ENCODE assay signal across 20 cellular contexts in genomic region chr16:61435356-61435755, GRCh38.
DNase-seq lines count a peak whose midpoint lies in the region; ATAC-seq and TF ChIP-seq lines count a peak whose summit lies in the region.
"Had no signal": no experiment of that assay in that cellular context is flagged by ENCODE, and none has a peak within 500 bp of the region (broad histone marks: within the 10 kb centered on the region; RNA-seq: fewer than 3 reads in every experiment).

No MANE protein-coding gene starts in this region.

- CTCF ChIA-PET in activated naive CD4-positive, alpha-beta T cell treated with anti-CD3 and anti-CD28 coated beads for 36 hours (lab: Charles Lee), result no interaction called here

- H2BK12ac ChIP-seq in trophoblast cell (ENCODE audit: low read length), result no peak overlapping the region

- no peak overlapping the region for H4K12ac ChIP-seq in trophoblast cell (ENCODE audit: low read depth, low read length)

- no peak overlapping the region for H3K4me2 ChIP-seq in trophoblast cell (ENCODE audit: low read length)

- no peak overlapping the region for H3K27ac Mint-ChIP-seq in activated naive CD4-positive, alpha-beta T cell treated with anti-CD3 and anti-CD28 coated beads for 36 hours

- H3K4me1 ChIP-seq in right cardiac atrium (ENCODE audit: control insufficient read depth, insufficient read depth, low read length) (no peaks in the 10 kb centered on the region), right atrium auricular region (peaks cover 0 to 6% of the 10 kb centered on the region in 2 donors), trophoblast cell (ENCODE audit: control insufficient read depth in 1 of 2, insufficient read depth in 2 of 2, low read length in 2 of 2) (no peaks in the 10 kb centered on the region)
- H3K4me1 ChIP-seq: BE2C, SJSA1 had no signal

- H2AFZ ChIP-seq in trophoblast cell (ENCODE audit: insufficient read depth, low read length, poor library complexity), result no peak overlapping the region

- no peak overlapping the region for H4K91ac ChIP-seq in trophoblast cell (ENCODE audit: low read depth, low read length)

- H4K8ac ChIP-seq in trophoblast cell (ENCODE audit: low read depth, low read length), result no peak overlapping the region

- no peaks in the 10 kb centered on the region for H3K36me3 ChIP-seq in right atrium auricular region
- no peaks in the 10 kb centered on the region for H3K36me3 ChIP-seq in trophoblast cell (ENCODE audit: control insufficient read depth in 1 of 2, insufficient read depth in 2 of 2, low read length in 2 of 2)
- H3K36me3 ChIP-seq: BE2C, SJSA1 had no signal

- no peak for TF ChIP-seq CTCF in right atrium auricular region (IDR thresholded peaks at IDR 0.05)

- H3K27me3 ChIP-seq in right cardiac atrium (ENCODE audit: control insufficient read depth, insufficient read depth), result no peaks in the 10 kb centered on the region
- H3K27me3 ChIP-seq in right atrium auricular region, result no peaks in the 10 kb centered on the region
- H3K27me3 ChIP-seq in trophoblast cell (ENCODE audit: insufficient read depth, low read length), result no peaks in the 10 kb centered on the region
- H3K27me3 ChIP-seq: BE2C, SJSA1 had no signal

- H3K9me3 ChIP-seq in right cardiac atrium (ENCODE audit: control insufficient read depth, low read length) (no peaks in the 10 kb centered on the region), right atrium auricular region (no peaks in the 10 kb centered on the region), trophoblast cell (ENCODE audit: insufficient read depth, low read depth, low read length) (no peaks in the 10 kb centered on the region)
- H3K9me3 ChIP-seq: BE2C had no signal

- H3K4ac ChIP-seq in trophoblast cell (ENCODE audit: low read depth, low read length), result no peak overlapping the region

- no peak overlapping the region for H3K4me3 Mint-ChIP-seq in activated naive CD4-positive, alpha-beta T cell treated with anti-CD3 and anti-CD28 coated beads for 36 hours

- H3K4me3 ChIP-seq in right cardiac atrium (ENCODE audit: low read length) (peak overlapping the region; percentile 20), right atrium auricular region (no peak overlapping the region), trophoblast cell (ENCODE audit: low read depth, low read length) (no peak overlapping the region)
- H3K4me3 ChIP-seq: SJSA1 had no signal

- H3K9me3 Mint-ChIP-seq in activated naive CD4-positive, alpha-beta T cell treated with anti-CD3 and anti-CD28 coated beads for 36 hours, result peaks cover 16% of the 10 kb centered on the region

- H3K27ac ChIP-seq in right cardiac atrium (ENCODE audit: low read length) (no peak overlapping the region), right atrium auricular region (no peak overlapping the region), trophoblast cell (ENCODE audit: low read depth, low read length) (no peak overlapping the region)
- H3K27ac ChIP-seq: SJSA1 had no signal

- H2AK5ac ChIP-seq in trophoblast cell (ENCODE audit: low read length), result no peak overlapping the region

- ATAC-seq in right cardiac atrium (no peak), HG03139 (IDR thresholded peaks at IDR 0.05; ENCODE audit: unreplicated experiment) (no peak)
- ATAC-seq in stimulated activated naive CD8-positive, alpha-beta T cell treated with anti-CD3 and anti-CD28 coated beads, Interleukin-15, Interleukin-2, amounts not matched to agents 100 U/mL and 50 U/mL, for 24 hours, result no peak
- ATAC-seq: Right ventricle myocardium inferior had no signal

- H3K36me3 Mint-ChIP-seq in activated naive CD4-positive, alpha-beta T cell treated with anti-CD3 and anti-CD28 coated beads for 36 hours (ENCODE audit: low read depth), result no peaks in the 10 kb centered on the region

- no peaks in the 10 kb centered on the region for H3K79me2 ChIP-seq in trophoblast cell (ENCODE audit: control insufficient read depth, insufficient read depth, low read length, poor library complexity)

- H3K9ac ChIP-seq in trophoblast cell (ENCODE audit: low read length), result no peak overlapping the region

- H3K4me1 Mint-ChIP-seq in activated naive CD4-positive, alpha-beta T cell treated with anti-CD3 and anti-CD28 coated beads for 36 hours (ENCODE audit: low read depth), result no peaks in the 10 kb centered on the region

- no peak overlapping the region for H3K18ac ChIP-seq in trophoblast cell (ENCODE audit: low read length)

- WGBS in right cardiac atrium, result 38% methylated on average over 3 of the region's 3 CpGs
- no CpG with 5 or more reads among the region's 3 CpGs for WGBS in trophoblast cell (ENCODE audit: extremely low coverage, insufficient coverage, insufficient read length)

- no peak overlapping the region for H2BK5ac ChIP-seq in trophoblast cell (ENCODE audit: low read depth, low read length, poor library complexity)

- H3K23ac ChIP-seq in trophoblast cell (ENCODE audit: low read length), result no peak overlapping the region

- intact Hi-C loops in right cardiac atrium (cut with DNase I), result no loop called here
- intact Hi-C loops in activated naive CD4-positive, alpha-beta T cell treated with anti-CD3 and anti-CD28 coated beads for 36 hours (cut with micrococcal nuclease), result no loop called here

- no peak overlapping the region for H3K14ac ChIP-seq in trophoblast cell (ENCODE audit: low read length)

- H2BK120ac ChIP-seq in trophoblast cell (ENCODE audit: insufficient read depth, low read length, poor library complexity), result no peak overlapping the region

- no peaks in the 10 kb centered on the region for H3K27me3 Mint-ChIP-seq in activated naive CD4-positive, alpha-beta T cell treated with anti-CD3 and anti-CD28 coated beads for 36 hours (ENCODE audit: low read depth)

- DNase-seq in right cardiac atrium, result no peak
- DNase-seq in right atrium auricular region (ENCODE audit: low spot score), result no peak
- DNase-seq in astrocyte of the hippocampus (ENCODE audit: low read depth, low spot score), result peak; percentile 53
- DNase-seq in trophoblast cell, result peak; percentile 4 to 50
- DNase-seq in stimulated activated naive CD8-positive, alpha-beta T cell treated with anti-CD3 and anti-CD28 coated beads, Interleukin-15, Interleukin-2, amounts not matched to agents 100 U/mL and 50 U/mL, for 24 hours, result no peak
- DNase-seq in activated naive CD4-positive, alpha-beta T cell treated with anti-CD3 and anti-CD28 coated beads for 36 hours, result no peak
- DNase-seq: 8988T, BE2C, DMS79, H7, KBM-7, NCI-H1417, NCI-H1694 treated with DMSO at 0.1 percent for 48 hours, NCI-H2081 treated with DMSO at 0.1 percent for 48 hours, NCI-H2171 treated with DMSO at 0.1 percent for 48 hours, NCI-H524 treated with DMSO at 0.1 percent for 48 hours, NCI-H82 had no signal

- H3K79me1 ChIP-seq in trophoblast cell (ENCODE audit: low read length), result no peaks in the 10 kb centered on the region

Comparison
In these comparisons a context has a peak if more than half of its experiments do, and no peak if none do; other contexts are left out.
1. DNase-seq: peak in astrocyte of the hippocampus (single experiment) and trophoblast cell (2 of 2); none in right cardiac atrium (0 of 3), right atrium auricular region (single experiment), stimulated activated naive CD8-positive, alpha-beta T cell treated with anti-CD3 and anti-CD28 coated beads, Interleukin-15, Interleukin-2, amounts not matched to agents 100 U/mL and 50 U/mL, for 24 hours (single experiment) and activated naive CD4-positive, alpha-beta T cell treated with anti-CD3 and anti-CD28 coated beads for 36 hours (single experiment).